In genomic region chr6:18245079-18245478, GRCh38 we compare ENCODE assay signal across 2 cellular contexts.
TF ChIP-seq lines count a peak whose summit lies in the region.

No MANE protein-coding gene starts in this region.

TF ChIP-seq in GM23338, 12 proteins besides CTCF, POLR2A, EP300 and RAD21:
- TF ChIP-seq REST (IDR thresholded peaks at IDR 0.05; ENCODE audit: unreplicated experiment) (no peak), JUNB (IDR thresholded peaks at IDR 0.05; ENCODE audit: unreplicated experiment) (no peak), STAT1 (IDR thresholded peaks at IDR 0.05; ENCODE audit: unreplicated experiment) (no peak), ZNF114 (CRISPR knock-in tag; IDR thresholded peaks at IDR 0.05) (no peak), EZH2 (IDR thresholded peaks at IDR 0.05; ENCODE audit: low read depth, unreplicated experiment) (no peak), POLR2AphosphoS5 (IDR thresholded peaks at IDR 0.05; ENCODE audit: low read depth) (no peak), ZNF331 (CRISPR knock-in tag; IDR thresholded peaks at IDR 0.05; ENCODE audit: low read depth) (no peak), ETS1 (IDR thresholded peaks at IDR 0.05) (no peak), EZH2phosphoT487 (IDR thresholded peaks at IDR 0.05; ENCODE audit: unreplicated experiment) (no peak), NANOG (IDR thresholded peaks at IDR 0.05; ENCODE audit: borderline replicate concordance) (no peak), CREB1 (CRISPR knock-in tag; IDR thresholded peaks at IDR 0.05; ENCODE audit: low read depth) (no peak), ZNF462 (CRISPR knock-in tag; IDR thresholded peaks at IDR 0.05) (no peak)

TF ChIP-seq in K562, 482 proteins besides CTCF, POLR2A, EP300 and RAD21:
- TF ChIP-seq THRA (IDR thresholded peaks at IDR 0.05) (no peak), PRPF4 (IDR thresholded peaks at IDR 0.05; ENCODE audit: insufficient read depth, low read depth, low read length, poor library complexity, severe bottlenecking) (no peak), MBD2 (IDR thresholded peaks at IDR 0.05; ENCODE audit: borderline replicate concordance, low read depth) (no peak), HDAC6 (IDR thresholded peaks at IDR 0.05; ENCODE audit: low read depth, low read length) (no peak), ZNF780A (CRISPR knock-in tag; IDR thresholded peaks at IDR 0.05) (no peak), HNRNPUL1 (IDR thresholded peaks at IDR 0.05; ENCODE audit: low read length) (no peak), POLR3A (IDR thresholded peaks at IDR 0.05; ENCODE audit: borderline replicate concordance, extremely low read depth, insufficient read depth, insufficient read length) (no peak), ZSCAN29 (IDR thresholded peaks at IDR 0.05) (no peak), THRAP3 (IDR thresholded peaks at IDR 0.05; ENCODE audit: borderline replicate concordance) (no peak)
